Comparison of ENCODE assay signal across 9 cellular contexts in genomic region chr1:221829327-221830011, GRCh38.
A peak's percentile ranks its signal among the peaks of the same experiment; 100 is the strongest.
DNase-seq lines count a peak whose midpoint lies in the region; ATAC-seq and TF ChIP-seq lines count a peak whose summit lies in the region.
"Had no signal": no experiment of that assay in that cellular context is flagged by ENCODE, and none has a peak within 500 bp of the region (broad histone marks: within the 10 kb centered on the region; RNA-seq: fewer than 3 reads in every experiment).

No MANE protein-coding gene starts in this region.

- no peak overlapping the region for H3K9ac ChIP-seq in adipocyte (ENCODE audit: low read length)

- no peak for ATAC-seq in HG03520 (IDR thresholded peaks at IDR 0.05; ENCODE audit: unreplicated experiment)

- H3K4me1 ChIP-seq in adipocyte (ENCODE audit: control insufficient read depth, insufficient read depth, low read length): peaks cover 10% of the 10 kb centered on the region

- no peaks in the 10 kb centered on the region for H3K36me3 ChIP-seq in adipocyte (ENCODE audit: control insufficient read depth, insufficient read depth, low read length, severe bottlenecking)

- no peak for TF ChIP-seq POLR2A in NB4 (IDR thresholded peaks at IDR 0.05; ENCODE audit: extremely low read depth, insufficient read length)

- in situ Hi-C loops in Caki2 (cut with HindIII; ENCODE audit: low pct_unique_long_range_greater_than_20kb, low sequenced_read_pairs): no loop called here

- H3K9me3 ChIP-seq in adipocyte (ENCODE audit: control insufficient read depth, low read length): no peaks in the 10 kb centered on the region

- H3K4me3 ChIP-seq in NB4 (ENCODE audit: low read depth, low read length) (no peak overlapping the region), adipocyte (ENCODE audit: low read length) (peak overlapping the region; percentile 55)
- H3K4me3 ChIP-seq: coronary artery had no signal

- no peak for TF ChIP-seq CTCF in NB4 (IDR thresholded peaks at IDR 0.05; ENCODE audit: low read depth, low read length)

- DNase-seq in Caki2 (ENCODE audit: low read depth): peak; percentile 57
- peak; percentile 23 for DNase-seq in NB4 (ENCODE audit: low read depth)
- peak; percentile 81 for DNase-seq in adipocyte (ENCODE audit: low read depth)
- peak; percentile 92 for DNase-seq in non-pigmented ciliary epithelial cell (ENCODE audit: low read depth)
- no peak for DNase-seq in nucleus accumbens (lab: John Stamatoyannopoulos, UW)
- no peak for DNase-seq in putamen (ENCODE audit: low spot score)
- DNase-seq in NCI-H345 (lab: John Stamatoyannopoulos, UW): no peak

- no peaks in the 10 kb centered on the region for H3K27me3 ChIP-seq in adipocyte (replicated peaks; ENCODE audit: control insufficient read depth, insufficient read depth, low read length)

Comparison
In these comparisons a context has a peak if more than half of its experiments do, and no peak if none do; other contexts are left out.
1. DNase-seq: peak in Caki2 (single experiment), NB4 (single experiment), adipocyte (single experiment) and non-pigmented ciliary epithelial cell (single experiment); none in nucleus accumbens (0 of 56), putamen (single experiment) and NCI-H345 (single experiment).